In the genomic region with DNA sequence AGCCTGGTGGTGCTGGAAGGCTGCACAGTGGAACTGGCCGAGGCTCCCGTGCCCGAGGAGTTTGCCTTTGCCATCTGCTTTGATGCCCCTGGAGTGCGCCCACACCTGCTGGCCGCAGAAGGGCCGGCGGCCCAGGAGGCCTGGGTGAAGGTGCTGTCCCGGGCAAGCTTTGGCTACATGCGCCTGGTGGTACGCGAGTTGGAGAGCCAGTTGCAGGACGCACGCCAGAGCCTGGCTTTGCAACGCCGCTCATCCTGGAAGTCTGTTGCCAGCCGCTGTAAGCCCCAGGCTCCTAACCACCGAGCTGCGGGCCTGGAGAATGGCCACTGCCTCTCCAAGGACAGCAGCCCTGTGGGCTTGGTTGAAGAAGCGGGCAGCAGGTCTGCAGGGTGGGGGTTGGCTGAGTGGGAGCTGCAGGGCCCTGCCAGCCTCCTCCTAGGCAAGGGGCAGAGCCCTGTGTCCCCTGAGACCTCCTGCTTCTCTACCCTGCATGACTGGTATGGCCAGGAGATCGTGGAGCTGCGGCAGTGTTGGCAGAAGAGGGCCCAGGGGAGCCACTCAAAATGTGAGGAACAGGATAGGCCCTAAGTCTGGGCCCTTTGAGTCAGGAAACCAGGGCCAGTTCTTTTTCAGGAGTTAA, we compare ENCODE assay signal across 1 cellular context.
TF ChIP-seq lines count a peak whose summit lies in the region.

No MANE protein-coding gene starts in this region.

TF ChIP-seq in HepG2, 621 proteins besides CTCF, POLR2A, EP300 and RAD21:
- no peak for TF ChIP-seq SOX5 (CRISPR knock-in tag; IDR thresholded peaks at IDR 0.05; ENCODE audit: borderline replicate concordance)
- TF ChIP-seq RXRA (CRISPR knock-in tag; IDR thresholded peaks at IDR 0.05): 0 out of 2 replicates have a peak, but pooled peaks have one; percentile 22
